In genomic region chr1:234476172-234476571, GRCh38 we compare ENCODE assay signal across 12 cellular contexts. TPM values are rescaled to one million over a fixed set of nuclear protein-coding genes. Genes with fewer than 3 reads are reported as not detected.
DNase-seq lines count a peak whose midpoint lies in the region; ATAC-seq and TF ChIP-seq lines count a peak whose summit lies in the region.
"Had no signal": no experiment of that assay in that cellular context is flagged by ENCODE, and none has a peak within 500 bp of the region (broad histone marks: within the 10 kb centered on the region; RNA-seq: fewer than 3 reads in every experiment).

No MANE protein-coding gene starts in this region.

- no peaks in the 10 kb centered on the region for H3K36me3 ChIP-seq in CD4-positive, CD25-positive, alpha-beta regulatory T cell (ENCODE audit: control insufficient read depth, insufficient read depth, low read length)
- H3K36me3 ChIP-seq in PC-9 (ENCODE audit: low read depth) (peaks cover 6% of the 10 kb centered on the region; the same call in 1 of the 2 replicates), left lung (no peaks in the 10 kb centered on the region)

- no peaks in the 10 kb centered on the region; the same call in 1 of the 2 replicates for H4K20me1 ChIP-seq in PC-9 (ENCODE audit: insufficient read depth)

- TF ChIP-seq CTCF in PC-9 (conservative IDR thresholded peaks at IDR 0.05): no peak
- no peak for TF ChIP-seq CTCF in left lung (IDR thresholded peaks at IDR 0.05)
- no peak for TF ChIP-seq CTCF in foreskin keratinocyte (conservative IDR thresholded peaks at IDR 0.05)

- no peaks in the 10 kb centered on the region for H3K9me3 ChIP-seq in CD4-positive, CD25-positive, alpha-beta regulatory T cell (ENCODE audit: control insufficient read depth in 2 of 2, low read length in 2 of 2)
- no peaks in the 10 kb centered on the region for H3K9me3 ChIP-seq in PC-9 (ENCODE audit: insufficient read depth, low read depth)
- no peaks in the 10 kb centered on the region for H3K9me3 ChIP-seq in left lung

- intact Hi-C loops in PC-9 (cut with micrococcal nuclease; ENCODE audit: unreplicated experiment) (loop anchor here (10.0 kb wide), 1 partner anchor 361 kb away; no protein-coding TSS in a partner anchor), left lung (cut with DNase I) (no loop called here)

- CTCF ChIA-PET in PC-9 (lab: Charles Lee): no interaction called here

- H3K9me2 ChIP-seq in PC-9 (ENCODE audit: insufficient read depth): no peaks in the 10 kb centered on the region

- H3K79me2 ChIP-seq in PC-9 (ENCODE audit: low read depth): peaks cover 57% of the 10 kb centered on the region

- BruUV-seq in PC-9 (replicated peaks; lab: Mats Ljungman, UMichigan): no TSS peak

- H2AFZ ChIP-seq in PC-9: no peak overlapping the region

- DNase-seq in CD4-positive, CD25-positive, alpha-beta regulatory T cell: no peak
- DNase-seq in GF-D8 (lab: John Stamatoyannopoulos, UW): peak; percentile 42
- DNase-seq in PC-9: no peak
- DNase-seq in memory B cell (ENCODE audit: low spot score in 2 of 2): no peak
- no peak for DNase-seq in left lung
- DNase-seq in foreskin keratinocyte: no peak
- DNase-seq: activated gamma-delta T cell; central memory CD4-positive, alpha-beta T cell; NCI-H2029 treated with DMSO at 0.1 percent for 48 hours; retina had no signal

- H3K4me2 ChIP-seq in PC-9: peak overlapping the region; percentile 81

- POLR2A ChIA-PET in PC-9 (lab: Charles Lee; ENCODE audit: unreplicated experiment): no interaction called here

- no peak overlapping the region for H3K27ac ChIP-seq in CD4-positive, CD25-positive, alpha-beta regulatory T cell (ENCODE audit: insufficient read depth, low read length, poor library complexity, severe bottlenecking)
- H3K27ac ChIP-seq in PC-9: no peak overlapping the region
- no peak overlapping the region for H3K27ac ChIP-seq in left lung
- no peak overlapping the region for H3K27ac ChIP-seq in foreskin keratinocyte

- no peak overlapping the region for H3K4me3 ChIP-seq in CD4-positive, CD25-positive, alpha-beta regulatory T cell (ENCODE audit: low read depth, low read length)
- H3K4me3 ChIP-seq in PC-9: no peak overlapping the region; the same call in 1 of the 2 replicates
- H3K4me3 ChIP-seq in left lung: no peak overlapping the region

- H3K9me3 Mint-ChIP-seq in CD4-positive, CD25-positive, alpha-beta regulatory T cell: no peaks in the 10 kb centered on the region
- H3K9me3 Mint-ChIP-seq in memory B cell: peaks cover 5% of the 10 kb centered on the region

- H3F3A ChIP-seq in PC-9 (ENCODE audit: insufficient read depth, low read depth): peaks cover 10% of the 10 kb centered on the region; the same call in 1 of the 2 replicates

- ATAC-seq in CD4-positive, CD25-positive, alpha-beta regulatory T cell (ENCODE audit: low read depth in 2 of 2): no peak
- ATAC-seq in memory B cell (ENCODE audit: low read depth) (no peak), HG03354 (IDR thresholded peaks at IDR 0.05; ENCODE audit: poor library complexity, severe bottlenecking, unreplicated experiment) (no peak), left lung (no peak), foreskin keratinocyte (no peak)
- ATAC-seq: esophagus mucosa had no signal

- peak overlapping the region in 1 of 3 donors; percentile 70 for H3K27ac Mint-ChIP-seq in CD4-positive, CD25-positive, alpha-beta regulatory T cell
- peak overlapping the region; percentile 36 for H3K27ac Mint-ChIP-seq in memory B cell

- peaks cover 3% of the 10 kb centered on the region for H3K36me3 Mint-ChIP-seq in CD4-positive, CD25-positive, alpha-beta regulatory T cell
- peaks cover 5% of the 10 kb centered on the region for H3K36me3 Mint-ChIP-seq in memory B cell

- peak overlapping the region in 3 of 4 donors; percentile 41 to 96 (median 58) for H3K4me3 Mint-ChIP-seq in CD4-positive, CD25-positive, alpha-beta regulatory T cell
- peak overlapping the region; percentile 61 for H3K4me3 Mint-ChIP-seq in memory B cell

- H3K4me1 Mint-ChIP-seq in CD4-positive, CD25-positive, alpha-beta regulatory T cell: peaks cover 14 to 52% (median 26%) of the 10 kb centered on the region in 4 donors
- peaks cover 19% of the 10 kb centered on the region for H3K4me1 Mint-ChIP-seq in memory B cell

- H3K4me1 ChIP-seq in CD4-positive, CD25-positive, alpha-beta regulatory T cell (ENCODE audit: control insufficient read depth, insufficient read depth, low read length, poor library complexity, severe bottlenecking): peaks cover 15% of the 10 kb centered on the region
- peaks cover 16% of the 10 kb centered on the region for H3K4me1 ChIP-seq in PC-9 (replicated peaks; ENCODE audit: insufficient read depth)
- peaks cover 7 to 39% of the 10 kb centered on the region in 2 donors for H3K4me1 ChIP-seq in left lung
- peaks cover under 1% of the 10 kb centered on the region for H3K4me1 ChIP-seq in foreskin keratinocyte

- no peaks in the 10 kb centered on the region for H3K27me3 ChIP-seq in CD4-positive, CD25-positive, alpha-beta regulatory T cell (ENCODE audit: control insufficient read depth, insufficient read depth, low read length)
- H3K27me3 ChIP-seq in PC-9 (ENCODE audit: insufficient read depth, low read depth) (no peaks in the 10 kb centered on the region), left lung (no peaks in the 10 kb centered on the region), foreskin keratinocyte (no peaks in the 10 kb centered on the region)

- H3K27me3 Mint-ChIP-seq in CD4-positive, CD25-positive, alpha-beta regulatory T cell: no peaks in the 10 kb centered on the region
- no peaks in the 10 kb centered on the region for H3K27me3 Mint-ChIP-seq in memory B cell

RNA-seq across cellular contexts. Expression of gene TARBP1, which starts 2.8 kb away (rescaled TPM):
- 30.0 TPM for total RNA-seq in CD4-positive, CD25-positive, alpha-beta regulatory T cell
- polyA plus RNA-seq in CD4-positive, CD25-positive, alpha-beta regulatory T cell: 10 to 100 TPM in 1 of 4 donors, 1 to 10 TPM in 3; 6.9 to 10.4 (median 8.8) TPM
- 47.3 and 61.1 TPM in 2 replicates for total RNA-seq in PC-9 (2021)
- total RNA-seq in left lung: 10 to 100 TPM; 20.9 to 23.8 TPM
- total RNA-seq in foreskin keratinocyte: 15.3 and 20.1 TPM in 2 replicates
- polyA plus RNA-seq in foreskin keratinocyte: 9.6 and 12.2 TPM in 2 replicates
